In genomic region chr5:99445805-99446204, GRCh38 we compare ENCODE assay signal across 32 cellular contexts.
"Had no signal": no experiment of that assay in that cellular context is flagged by ENCODE, and none has a peak within 500 bp of the region (broad histone marks: within the 10 kb centered on the region; RNA-seq: fewer than 3 reads in every experiment).

No MANE protein-coding gene starts in this region.

- H3K36me3 ChIP-seq: adrenal gland, colonic mucosa, esophagus squamous epithelium, gastroesophageal sphincter, heart right ventricle, WERI-Rb-1 had no signal

- FAIRE-seq: endothelial cell of umbilical vein had no signal

- H3K4me3 Mint-ChIP-seq: activated B cell treated with CpG ODN at 0.5 μM for 24 hours; activated CD4-positive, alpha-beta memory T cell treated with anti-CD3 and anti-CD28 coated beads for 36 hours; activated CD4-positive, alpha-beta T cell treated with anti-CD3 and anti-CD28 coated beads, Interleukin-2, amount 10 ng/mL, durations not matched to agents 24 days and 14 days; activated CD8-positive, alpha-beta memory T cell treated with anti-CD3 and anti-CD28 coated beads, Interleukin-2, amount 10 ng/mL, durations not matched to agents 7 days and 5 days; activated CD8-positive, alpha-beta T cell treated with anti-CD3 and anti-CD28 coated beads, Interleukin-2, amount 10 ng/mL, durations not matched to agents 7 days and 5 days; activated naive CD4-positive, alpha-beta T cell treated with anti-CD3 and anti-CD28 coated beads for 36 hours; activated naive CD4-positive, alpha-beta T cell treated with anti-CD3 and anti-CD28 coated beads, Interleukin-2, amount 50 U/mL, for 24 hours; activated naive CD8-positive, alpha-beta T cell treated with anti-CD3 and anti-CD28 coated beads for 36 hours; activated naive CD8-positive, alpha-beta T cell treated with anti-CD3 and anti-CD28 coated beads, Interleukin-2, amount 50 U/mL, for 24 hours; activated T-helper 1 cell treated with anti-CD3 and anti-CD28 coated beads, Interleukin-12 subunit alpha, Interleukin-12 subunit beta, Interleukin-2, Interleukin-4 antibody, amounts not matched to agents 30 ng/mL and 10 ng/mL and 1 ng/mL, durations not matched to agents 14 hours and 24 hours and 36 hours; T-helper 17 cell had no signal

- H3K4me1 Mint-ChIP-seq: activated B cell treated with CpG ODN at 0.5 μM for 24 hours; activated CD4-positive, alpha-beta T cell treated with anti-CD3 and anti-CD28 coated beads, Interleukin-2, amount 10 ng/mL, durations not matched to agents 24 days and 14 days; activated CD8-positive, alpha-beta memory T cell treated with anti-CD3 and anti-CD28 coated beads, Interleukin-2, amount 10 ng/mL, durations not matched to agents 7 days and 5 days; activated naive CD4-positive, alpha-beta T cell treated with anti-CD3 and anti-CD28 coated beads, Interleukin-2, amount 50 U/mL, for 24 hours; activated naive CD8-positive, alpha-beta T cell treated with anti-CD3 and anti-CD28 coated beads for 36 hours; activated naive CD8-positive, alpha-beta T cell treated with anti-CD3 and anti-CD28 coated beads, Interleukin-2, amount 50 U/mL, for 24 hours; T-helper 17 cell had no signal

- H3K27me3 Mint-ChIP-seq: activated B cell treated with CpG ODN at 0.5 μM for 24 hours; activated CD4-positive, alpha-beta memory T cell treated with anti-CD3 and anti-CD28 coated beads for 36 hours; activated CD4-positive, alpha-beta T cell treated with anti-CD3 and anti-CD28 coated beads, Interleukin-2, amount 10 ng/mL, durations not matched to agents 24 days and 14 days; activated CD8-positive, alpha-beta memory T cell treated with anti-CD3 and anti-CD28 coated beads, Interleukin-2, amount 10 ng/mL, durations not matched to agents 7 days and 5 days; activated naive CD4-positive, alpha-beta T cell treated with anti-CD3 and anti-CD28 coated beads, Interleukin-2, amount 50 U/mL, for 24 hours; activated naive CD8-positive, alpha-beta T cell treated with anti-CD3 and anti-CD28 coated beads for 36 hours; activated naive CD8-positive, alpha-beta T cell treated with anti-CD3 and anti-CD28 coated beads, Interleukin-2, amount 50 U/mL, for 24 hours; T-helper 17 cell had no signal

- H3K9me3 ChIP-seq: adrenal gland, body of pancreas, colonic mucosa, esophagus squamous epithelium, gastroesophageal sphincter, heart right ventricle had no signal

- H3K27ac ChIP-seq: adrenal gland, body of pancreas, colonic mucosa, epithelial cell of prostate, esophagus squamous epithelium, gastroesophageal sphincter, heart right ventricle, WERI-Rb-1 had no signal

- DNase-seq: activated B cell treated with CpG ODN at 0.5 μM for 24 hours; activated CD4-positive, alpha-beta memory T cell treated with anti-CD3 and anti-CD28 coated beads for 36 hours; activated CD4-positive, alpha-beta T cell treated with anti-CD3 and anti-CD28 coated beads, Interleukin-2, amount 10 ng/mL, durations not matched to agents 24 days and 14 days; activated CD8-positive, alpha-beta memory T cell treated with anti-CD3 and anti-CD28 coated beads, Interleukin-2, amount 10 ng/mL, durations not matched to agents 7 days and 5 days; activated CD8-positive, alpha-beta memory T cell treated with anti-CD3 and anti-CD28 coated beads, Interleukin-2, amount 50 U/mL, for 4 hours; activated CD8-positive, alpha-beta T cell treated with anti-CD3 and anti-CD28 coated beads, Interleukin-2, amount 10 ng/mL, durations not matched to agents 7 days and 5 days; activated effector memory CD4-positive, alpha-beta T cell treated with anti-CD3 and anti-CD28 coated beads, Interleukin-2, amount 50 U/mL, for 16 hours; activated naive CD4-positive, alpha-beta T cell treated with anti-CD3 and anti-CD28 coated beads for 36 hours; activated naive CD8-positive, alpha-beta T cell treated with anti-CD3 and anti-CD28 coated beads for 36 hours; activated naive CD8-positive, alpha-beta T cell treated with anti-CD3 and anti-CD28 coated beads, Interleukin-2, amount 50 U/mL, for 24 hours; activated T-cell treated with anti-CD3 and anti-CD28 coated beads, Interleukin-2, amount 50 U/mL, for 1 hour; activated T-cell treated with anti-CD3 and anti-CD28 coated beads, Interleukin-2, amount 50 U/mL, for 48 hours; adrenal gland; amygdala; aorta; caudate nucleus; colonic mucosa; effector CD8-positive, alpha-beta T cell; esophagus squamous epithelium; foreskin melanocyte; heart right ventricle; T-helper 1 cell; T-helper 17 cell; WERI-Rb-1 had no signal

- H3K27ac Mint-ChIP-seq: activated B cell treated with CpG ODN at 0.5 μM for 24 hours; activated CD4-positive, alpha-beta memory T cell treated with anti-CD3 and anti-CD28 coated beads for 36 hours; activated CD4-positive, alpha-beta T cell treated with anti-CD3 and anti-CD28 coated beads, Interleukin-2, amount 10 ng/mL, durations not matched to agents 24 days and 14 days; activated CD8-positive, alpha-beta memory T cell treated with anti-CD3 and anti-CD28 coated beads, Interleukin-2, amount 10 ng/mL, durations not matched to agents 7 days and 5 days; activated CD8-positive, alpha-beta T cell treated with anti-CD3 and anti-CD28 coated beads, Interleukin-2, amount 10 ng/mL, durations not matched to agents 7 days and 5 days; activated naive CD4-positive, alpha-beta T cell treated with anti-CD3 and anti-CD28 coated beads for 36 hours; activated naive CD4-positive, alpha-beta T cell treated with anti-CD3 and anti-CD28 coated beads, Interleukin-2, amount 50 U/mL, for 24 hours; activated naive CD8-positive, alpha-beta T cell treated with anti-CD3 and anti-CD28 coated beads for 36 hours; activated naive CD8-positive, alpha-beta T cell treated with anti-CD3 and anti-CD28 coated beads, Interleukin-2, amount 50 U/mL, for 24 hours; activated T-helper 1 cell treated with anti-CD3 and anti-CD28 coated beads, Interleukin-12 subunit alpha, Interleukin-12 subunit beta, Interleukin-2, Interleukin-4 antibody, amounts not matched to agents 30 ng/mL and 10 ng/mL and 1 ng/mL, durations not matched to agents 14 hours and 24 hours and 36 hours; activated T-helper 2 cell treated with anti-CD3 and anti-CD28 coated beads, Interferon-gamma antibody, Interleukin-2, Interleukin-4, amounts not matched to agents 10 μg/mL and 5 μg/mL and 100 μg/mL, durations not matched to agents 14 hours and 24 hours and 36 hours; T-helper 17 cell had no signal

- H3K9me3 Mint-ChIP-seq: activated B cell treated with CpG ODN at 0.5 μM for 24 hours; activated CD4-positive, alpha-beta memory T cell treated with anti-CD3 and anti-CD28 coated beads for 36 hours; activated CD4-positive, alpha-beta T cell treated with anti-CD3 and anti-CD28 coated beads, Interleukin-2, amount 10 ng/mL, durations not matched to agents 24 days and 14 days; activated naive CD4-positive, alpha-beta T cell treated with anti-CD3 and anti-CD28 coated beads for 36 hours; activated naive CD4-positive, alpha-beta T cell treated with anti-CD3 and anti-CD28 coated beads, Interleukin-2, amount 50 U/mL, for 24 hours; activated naive CD8-positive, alpha-beta T cell treated with anti-CD3 and anti-CD28 coated beads for 36 hours; activated naive CD8-positive, alpha-beta T cell treated with anti-CD3 and anti-CD28 coated beads, Interleukin-2, amount 50 U/mL, for 24 hours; activated T-helper 1 cell treated with anti-CD3 and anti-CD28 coated beads, Interleukin-12 subunit alpha, Interleukin-12 subunit beta, Interleukin-2, Interleukin-4 antibody, amounts not matched to agents 30 ng/mL and 10 ng/mL and 1 ng/mL, durations not matched to agents 14 hours and 24 hours and 36 hours; activated T-helper 2 cell treated with anti-CD3 and anti-CD28 coated beads, Interferon-gamma antibody, Interleukin-2, Interleukin-4, amounts not matched to agents 10 μg/mL and 5 μg/mL and 100 μg/mL, durations not matched to agents 14 hours and 24 hours and 36 hours had no signal

- H3K4me3 ChIP-seq: adrenal gland, body of pancreas, colonic mucosa, esophagus squamous epithelium, gastroesophageal sphincter, heart right ventricle had no signal

- H3K4me1 ChIP-seq: adrenal gland, body of pancreas, colonic mucosa, esophagus squamous epithelium, gastroesophageal sphincter, heart right ventricle had no signal

- H3K36me3 Mint-ChIP-seq: activated CD4-positive, alpha-beta memory T cell treated with anti-CD3 and anti-CD28 coated beads for 36 hours; activated CD8-positive, alpha-beta memory T cell treated with anti-CD3 and anti-CD28 coated beads, Interleukin-2, amount 10 ng/mL, durations not matched to agents 7 days and 5 days; activated naive CD4-positive, alpha-beta T cell treated with anti-CD3 and anti-CD28 coated beads, Interleukin-2, amount 50 U/mL, for 24 hours; activated naive CD8-positive, alpha-beta T cell treated with anti-CD3 and anti-CD28 coated beads for 36 hours had no signal

- ATAC-seq: activated CD4-positive, CD25-positive, alpha-beta regulatory T cell treated with anti-CD3 and anti-CD28 coated beads, Interleukin-2, amount 50 U/mL, for 24 hours; activated CD8-positive, alpha-beta memory T cell treated with anti-CD3 and anti-CD28 coated beads, Interleukin-2, amount 10 ng/mL, durations not matched to agents 7 days and 5 days; activated CD8-positive, alpha-beta T cell treated with anti-CD3 and anti-CD28 coated beads, Interleukin-2, amount 10 ng/mL, durations not matched to agents 7 days and 5 days; activated naive CD8-positive, alpha-beta T cell treated with anti-CD3 and anti-CD28 coated beads, Interleukin-2, amount 50 U/mL, for 24 hours; body of pancreas; gastroesophageal sphincter; heart right ventricle; T-helper 17 cell had no signal
